Comparison of ENCODE assay signal across 20 cellular contexts in genomic region chr15:49815506-49815905, GRCh38.
A peak's percentile ranks its signal among the peaks of the same experiment; 100 is the strongest.
DNase-seq lines count a peak whose midpoint lies in the region; ATAC-seq and TF ChIP-seq lines count a peak whose summit lies in the region.
"Had no signal": no experiment of that assay in that cellular context is flagged by ENCODE, and none has a peak within 500 bp of the region (broad histone marks: within the 10 kb centered on the region; RNA-seq: fewer than 3 reads in every experiment).

No MANE protein-coding gene starts in this region.

- H3K4me2 ChIP-seq in MM.1S (ENCODE audit: low read depth, low read length) = peak overlapping the region; percentile 46

- H3K27me3 ChIP-seq in MM.1S (replicated peaks; ENCODE audit: insufficient read depth, low read length) = no peaks in the 10 kb centered on the region
- H3K27me3 ChIP-seq in CD4-positive, alpha-beta memory T cell (ENCODE audit: insufficient read depth, low read length) = no peaks in the 10 kb centered on the region
- H3K27me3 ChIP-seq: dorsolateral prefrontal cortex, pancreas, SJSA1 had no signal

- no peaks in the 10 kb centered on the region for H3K9me3 ChIP-seq in MM.1S (replicated peaks; ENCODE audit: insufficient read depth, low read length)
- no peaks in the 10 kb centered on the region for H3K9me3 ChIP-seq in CD4-positive, alpha-beta memory T cell (ENCODE audit: control insufficient read depth in 1 of 2, low read length in 2 of 2)
- H3K9me3 ChIP-seq: pancreas, SJSA1 had no signal

- CTCF ChIA-PET in T-cell (lab: Charles Lee) = no interaction called here
- CTCF ChIA-PET in CD4-positive, alpha-beta memory T cell (lab: Charles Lee; ENCODE audit: partially characterized antibody) = no interaction called here

- H3K4me1 ChIP-seq in MM.1S (ENCODE audit: low read length) = peaks cover 16% of the 10 kb centered on the region
- no peaks in the 10 kb centered on the region for H3K4me1 ChIP-seq in CD4-positive, alpha-beta memory T cell (ENCODE audit: insufficient read depth, low read length)

- H3K79me2 ChIP-seq in MM.1S (ENCODE audit: low read length) = no peaks in the 10 kb centered on the region

- peaks cover 3 to 7% (median 6%) of the 10 kb centered on the region in 3 donors for H3K4me1 Mint-ChIP-seq in T-cell
- H3K4me1 Mint-ChIP-seq in CD4-positive, alpha-beta memory T cell = no peaks in the 10 kb centered on the region

- peaks cover 0 to 4% (median 0%) of the 10 kb centered on the region in 3 donors for H3K9me3 Mint-ChIP-seq in T-cell
- H3K9me3 Mint-ChIP-seq in CD4-positive, alpha-beta memory T cell = peaks cover 0 to 4% (median 0%) of the 10 kb centered on the region in 8 donors

- H3K27ac ChIP-seq in MM.1S (ENCODE audit: low read length) = no peak overlapping the region
- H3K27ac ChIP-seq in CD4-positive, alpha-beta memory T cell (ENCODE audit: low read depth, low read length) = no peak overlapping the region
- H3K27ac ChIP-seq: dorsolateral prefrontal cortex, pancreas, SJSA1 had no signal

- no peaks in the 10 kb centered on the region for H4K20me1 ChIP-seq in MM.1S (ENCODE audit: insufficient read depth, low read length)

- H3F3A ChIP-seq in MM.1S (ENCODE audit: insufficient read depth, low read length) = peaks cover 5% of the 10 kb centered on the region; the same call in 1 of the 2 replicates

- H3K27ac Mint-ChIP-seq in T-cell = no peak overlapping the region
- no peak overlapping the region for H3K27ac Mint-ChIP-seq in CD4-positive, alpha-beta memory T cell
- H3K27ac Mint-ChIP-seq: activated T-helper 1 cell treated with anti-CD3 and anti-CD28 coated beads, Interleukin-12 subunit alpha, Interleukin-12 subunit beta, Interleukin-2, Interleukin-4 antibody, amounts not matched to agents 30 ng/mL and 10 ng/mL and 1 ng/mL, durations not matched to agents 14 hours and 24 hours and 36 hours had no signal

- H3K36me3 Mint-ChIP-seq in T-cell = no peaks in the 10 kb centered on the region
- H3K36me3 Mint-ChIP-seq in CD4-positive, alpha-beta memory T cell = no peaks in the 10 kb centered on the region

- intact Hi-C loops in CD4-positive, alpha-beta memory T cell (cut with micrococcal nuclease) = no loop called here

- no peak for ATAC-seq in T-cell (replicated peaks in 1 of 4)
- ATAC-seq: pancreas had no signal

- no peak overlapping the region for H3K9ac ChIP-seq in MM.1S (ENCODE audit: low read length)

- no peak overlapping the region for H2AFZ ChIP-seq in MM.1S (ENCODE audit: low read length)

- H3K9me2 ChIP-seq in MM.1S (replicated peaks; ENCODE audit: insufficient read depth, low read length) = no peaks in the 10 kb centered on the region

- no peak overlapping the region for H3K4me3 Mint-ChIP-seq in T-cell
- no peak overlapping the region for H3K4me3 Mint-ChIP-seq in CD4-positive, alpha-beta memory T cell
- H3K4me3 Mint-ChIP-seq: activated T-helper 1 cell treated with anti-CD3 and anti-CD28 coated beads, Interleukin-12 subunit alpha, Interleukin-12 subunit beta, Interleukin-2, Interleukin-4 antibody, amounts not matched to agents 30 ng/mL and 10 ng/mL and 1 ng/mL, durations not matched to agents 14 hours and 24 hours and 36 hours had no signal

- H3K27me3 Mint-ChIP-seq in T-cell = peaks cover 0 to 4% of the 10 kb centered on the region in 2 donors
- peaks cover 0 to 1% of the 10 kb centered on the region in 2 donors for H3K27me3 Mint-ChIP-seq in CD4-positive, alpha-beta memory T cell

- no peaks in the 10 kb centered on the region for H3K36me3 ChIP-seq in MM.1S (replicated peaks; ENCODE audit: insufficient read depth, low read length)
- no peaks in the 10 kb centered on the region for H3K36me3 ChIP-seq in CD4-positive, alpha-beta memory T cell (ENCODE audit: insufficient read depth, low read length)
- H3K36me3 ChIP-seq: pancreas, SJSA1 had no signal

- H3K4me3 ChIP-seq in MM.1S (ENCODE audit: low read length) (no peak overlapping the region), fibroblast of pulmonary artery (replicated peaks; ENCODE audit: low read depth, low read length) (no peak overlapping the region)
- H3K4me3 ChIP-seq in CD4-positive, alpha-beta memory T cell (ENCODE audit: low read length in 2 of 2) = no peak overlapping the region
- H3K4me3 ChIP-seq: dorsolateral prefrontal cortex, pancreas, SJSA1 had no signal

- peak; percentile 48 for DNase-seq in EH (ENCODE audit: low read depth)
- peak; percentile 8 for DNase-seq in H4 (ENCODE audit: low spot score)
- DNase-seq in MM.1S = no peak
- DNase-seq in fibroblast of pulmonary artery (ENCODE audit: low read depth) = peak; percentile 22
- no peak for DNase-seq in T-cell
- DNase-seq in T1000 (lab: John Stamatoyannopoulos, UW) = no peak
- DNase-seq in CD4-positive, alpha-beta memory T cell = no peak
- DNase-seq in hypothalamus (lab: John Stamatoyannopoulos, UW) = no peak
- DNase-seq: activated CD4-positive, CD25-positive, alpha-beta regulatory T cell treated with anti-CD3 and anti-CD28 coated beads, Interleukin-2, amount 50 U/mL, for 72 hours; AML-193; erythroblast; NCI-H1105; NCI-H2107; NCI-H524 treated with DMSO at 0.1 percent for 48 hours; pancreas; stimulated activated CD4-positive, alpha-beta T cell treated with anti-CD3 and anti-CD28 coated beads, Interleukin-2, amount 100 ng/mL, for 48 hours; T-helper 9 cell had no signal

- POLR2A ChIA-PET in T-cell (lab: Charles Lee) = no interaction called here
- POLR2A ChIA-PET in CD4-positive, alpha-beta memory T cell (lab: Charles Lee; ENCODE audit: partially characterized antibody) = no interaction called here

- TF ChIP-seq CTCF in MM.1S (IDR thresholded peaks at IDR 0.05; ENCODE audit: low read length) (no peak), fibroblast of pulmonary artery (IDR thresholded peaks at IDR 0.05; ENCODE audit: low read length, missing control alignments) (no peak)

Comparison
In these comparisons a context has a peak if more than half of its experiments do, and no peak if none do; other contexts are left out.
1. DNase-seq: peak in EH (single experiment), H4 (single experiment) and fibroblast of pulmonary artery (single experiment); none in MM.1S (single experiment), T-cell (0 of 34), T1000 (single experiment), CD4-positive, alpha-beta memory T cell (0 of 5) and hypothalamus (0 of 51).